8 cellular contexts compared by ENCODE assay signal in the genomic region with DNA sequence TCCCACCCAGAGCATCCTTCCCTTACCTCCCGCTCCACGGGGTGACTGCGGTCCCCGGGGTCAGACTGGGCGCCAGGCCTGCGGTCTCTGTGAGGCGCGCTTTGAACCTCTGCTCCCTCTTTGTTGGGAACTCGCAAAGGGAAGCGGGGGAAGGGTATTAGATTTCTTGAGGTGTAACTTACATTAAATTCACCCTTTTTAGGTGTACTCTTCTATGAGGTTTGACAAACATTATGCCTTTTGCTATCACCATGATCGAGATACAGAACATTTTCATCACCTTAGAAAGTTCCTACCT. TPM values are rescaled to one million over a fixed set of nuclear protein-coding genes. Genes with fewer than 3 reads are reported as not detected.
DNase-seq lines count a peak whose midpoint lies in the region; ATAC-seq lines count a peak whose summit lies in the region.

No MANE protein-coding gene starts in this region.

- H3K27me3 Mint-ChIP-seq in CD8-positive, alpha-beta memory T cell = no peaks in the 10 kb centered on the region

- peak overlapping the region; percentile 58 for H3K4me2 ChIP-seq in neuronal stem cell (ENCODE audit: insufficient read depth, low read length, poor library complexity, severe bottlenecking)

- H3K36me3 Mint-ChIP-seq in CD8-positive, alpha-beta memory T cell = peaks cover 2 to 38% (median 7%) of the 10 kb centered on the region in 3 donors

- CTCF ChIA-PET in CD8-positive, alpha-beta memory T cell (lab: Charles Lee) = interaction anchor here (0.7 to 7.2 kb wide), 8 partner anchors 9 to 342 kb away, joined by 3 to 94 read pairs (median 4); no protein-coding TSS in a partner anchor

- peak overlapping the region; percentile 99 for H3K18ac ChIP-seq in neuronal stem cell (ENCODE audit: low read length)

- H2BK120ac ChIP-seq in neuronal stem cell (ENCODE audit: low read depth, low read length) = no peak overlapping the region

- H3K79me1 ChIP-seq in neuronal stem cell (ENCODE audit: low read depth, low read length) = peaks cover 6% of the 10 kb centered on the region

- H2BK15ac ChIP-seq in neuronal stem cell (ENCODE audit: low read length) = peak overlapping the region; percentile 58

- H4K8ac ChIP-seq in neuronal stem cell (ENCODE audit: low read depth, low read length) = no peak overlapping the region

- no peaks in the 10 kb centered on the region for H3K27me3 ChIP-seq in CD8-positive, alpha-beta memory T cell (ENCODE audit: insufficient read depth, low read length, poor library complexity, severe bottlenecking)
- no peaks in the 10 kb centered on the region for H3K27me3 ChIP-seq in effector memory CD4-positive, alpha-beta T cell (replicated peaks; ENCODE audit: control insufficient read depth, insufficient read depth, low read length, poor library complexity, severe bottlenecking)
- no peaks in the 10 kb centered on the region for H3K27me3 ChIP-seq in neuronal stem cell (ENCODE audit: control insufficient read depth in 3 of 3, insufficient read depth in 3 of 3, low read depth in 1 of 3, low read length in 3 of 3)

- peak overlapping the region; percentile 92 for H2BK5ac ChIP-seq in neuronal stem cell (ENCODE audit: low read length)

- no peaks in the 10 kb centered on the region for H3K9me3 Mint-ChIP-seq in CD8-positive, alpha-beta memory T cell

- H3K27ac ChIP-seq in CD8-positive, alpha-beta memory T cell (ENCODE audit: low read depth, low read length) = peak overlapping the region; percentile 73
- peak overlapping the region; percentile 76 for H3K27ac ChIP-seq in effector memory CD4-positive, alpha-beta T cell (ENCODE audit: insufficient read depth, low read length, poor library complexity, severe bottlenecking)
- H3K27ac ChIP-seq in neuronal stem cell (replicated peaks; ENCODE audit: low read length) = peak overlapping the region; percentile 91

- no peak overlapping the region for H2BK12ac ChIP-seq in neuronal stem cell (ENCODE audit: low read length)

- H3K4me1 ChIP-seq in CD8-positive, alpha-beta memory T cell (ENCODE audit: insufficient read depth, low read length) = peaks cover 40% of the 10 kb centered on the region
- H3K4me1 ChIP-seq in effector memory CD4-positive, alpha-beta T cell (ENCODE audit: control insufficient read depth, insufficient read depth, low read length, poor library complexity, severe bottlenecking) = peaks cover 19% of the 10 kb centered on the region
- H3K4me1 ChIP-seq in neuronal stem cell (ENCODE audit: control insufficient read depth in 2 of 2, insufficient read depth in 1 of 2, low read depth in 1 of 2, low read length in 2 of 2) = peaks cover 3 to 5% of the 10 kb centered on the region in 2 donors

- H3K9me3 ChIP-seq in CD8-positive, alpha-beta memory T cell (ENCODE audit: low read length) = no peaks in the 10 kb centered on the region
- H3K9me3 ChIP-seq in effector memory CD4-positive, alpha-beta T cell (ENCODE audit: control insufficient read depth, low read length) = no peaks in the 10 kb centered on the region
- H3K9me3 ChIP-seq in neuronal stem cell (replicated peaks in 1 of 2; ENCODE audit: control insufficient read depth in 2 of 2, insufficient read depth in 1 of 2, low read depth in 1 of 2, low read length in 2 of 2) = peaks cover 0 to 48% of the 10 kb centered on the region in 2 donors

- POLR2A ChIA-PET in CD8-positive, alpha-beta memory T cell (lab: Charles Lee) = interaction anchor here (0.7 to 1.9 kb wide), 6 partner anchors 9 to 306 kb away, joined by 3 to 13 read pairs (median 6); a partner anchor contains a TSS

- peak overlapping the region; percentile 95 for H4K91ac ChIP-seq in neuronal stem cell (ENCODE audit: low read depth, low read length, poor library complexity)

- peak overlapping the region; percentile 76 for H3K4me3 ChIP-seq in CD8-positive, alpha-beta memory T cell (ENCODE audit: low read length)
- peak overlapping the region; percentile 100 for H3K4me3 ChIP-seq in effector memory CD4-positive, alpha-beta T cell (ENCODE audit: insufficient read depth, low read depth, low read length, poor library complexity, severe bottlenecking)
- peak overlapping the region; percentile 98 to 100 for H3K4me3 ChIP-seq in neuronal stem cell (ENCODE audit: low read length in 2 of 2)

- WGBS in neuronal stem cell (ENCODE audit: extremely low coverage in 2 of 2, insufficient read length in 2 of 2, insufficient replicate concordance in 1 of 2), 2 donors = no CpG with 5 or more reads among the region's 11 CpGs

- peak overlapping the region; percentile 75 for H2AK5ac ChIP-seq in neuronal stem cell (ENCODE audit: low read depth, low read length)

- no peak for ATAC-seq in HG03175 (IDR thresholded peaks at IDR 0.05; ENCODE audit: unreplicated experiment)
- no peak for ATAC-seq in GM21717 (IDR thresholded peaks at IDR 0.05; ENCODE audit: unreplicated experiment)

- H3K4ac ChIP-seq in neuronal stem cell (ENCODE audit: low read length) = peak overlapping the region; percentile 72

- no peaks in the 10 kb centered on the region for H3K36me3 ChIP-seq in CD8-positive, alpha-beta memory T cell (ENCODE audit: insufficient read depth, low read length)
- no peaks in the 10 kb centered on the region for H3K36me3 ChIP-seq in effector memory CD4-positive, alpha-beta T cell (ENCODE audit: control insufficient read depth, insufficient read depth, low read length)
- H3K36me3 ChIP-seq in neuronal stem cell (replicated peaks in 1 of 2; ENCODE audit: control insufficient read depth in 2 of 2, insufficient read depth in 2 of 2, low read length in 2 of 2) = peaks cover 5 to 48% of the 10 kb centered on the region in 2 donors

- peaks cover 47 to 59% (median 57%) of the 10 kb centered on the region in 3 donors for H3K4me1 Mint-ChIP-seq in CD8-positive, alpha-beta memory T cell

- peak overlapping the region; percentile 90 for H3K23ac ChIP-seq in neuronal stem cell (ENCODE audit: low read depth, low read length, poor library complexity)

- peak overlapping the region; percentile 93 for H3K9ac ChIP-seq in neuronal stem cell (ENCODE audit: low read depth, low read length, poor library complexity)

- peak overlapping the region; percentile 92 to 98 (median 95) for H3K4me3 Mint-ChIP-seq in CD8-positive, alpha-beta memory T cell

- peak overlapping the region; percentile 77 to 98 (median 94) for H3K27ac Mint-ChIP-seq in CD8-positive, alpha-beta memory T cell

- H2AFZ ChIP-seq in neuronal stem cell (ENCODE audit: low read length) = peak overlapping the region; percentile 95

- H3K14ac ChIP-seq in neuronal stem cell (ENCODE audit: low read length) = peak overlapping the region; percentile 96

- no peak for DNase-seq in CD8-positive, alpha-beta memory T cell
- DNase-seq in NCI-H510A (lab: John Stamatoyannopoulos, UW) = peak; percentile 22
- no peak for DNase-seq in effector memory CD4-positive, alpha-beta T cell
- no peak for DNase-seq in neuronal stem cell (ENCODE audit: low spot score)
- DNase-seq in 8988T = no peak
- no peak for DNase-seq in NAMALWA (ENCODE audit: low spot score)

RNA-seq across cellular contexts. Expression of a gene that starts 0.6 kb away (rescaled TPM):
- 10 to 100 TPM; 33.8 to 34.8 TPM for total RNA-seq in CD8-positive, alpha-beta memory T cell
- polyA plus RNA-seq in CD8-positive, alpha-beta memory T cell = 90.8 TPM
- 18.1 TPM for polyA plus RNA-seq in neuronal stem cell (2013, experiment 1 of 2)
- polyA plus RNA-seq in neuronal stem cell (2013, experiment 2 of 2) = 18.0 TPM
